ENCODE assay signal across 1 cellular context in the genomic region with DNA sequence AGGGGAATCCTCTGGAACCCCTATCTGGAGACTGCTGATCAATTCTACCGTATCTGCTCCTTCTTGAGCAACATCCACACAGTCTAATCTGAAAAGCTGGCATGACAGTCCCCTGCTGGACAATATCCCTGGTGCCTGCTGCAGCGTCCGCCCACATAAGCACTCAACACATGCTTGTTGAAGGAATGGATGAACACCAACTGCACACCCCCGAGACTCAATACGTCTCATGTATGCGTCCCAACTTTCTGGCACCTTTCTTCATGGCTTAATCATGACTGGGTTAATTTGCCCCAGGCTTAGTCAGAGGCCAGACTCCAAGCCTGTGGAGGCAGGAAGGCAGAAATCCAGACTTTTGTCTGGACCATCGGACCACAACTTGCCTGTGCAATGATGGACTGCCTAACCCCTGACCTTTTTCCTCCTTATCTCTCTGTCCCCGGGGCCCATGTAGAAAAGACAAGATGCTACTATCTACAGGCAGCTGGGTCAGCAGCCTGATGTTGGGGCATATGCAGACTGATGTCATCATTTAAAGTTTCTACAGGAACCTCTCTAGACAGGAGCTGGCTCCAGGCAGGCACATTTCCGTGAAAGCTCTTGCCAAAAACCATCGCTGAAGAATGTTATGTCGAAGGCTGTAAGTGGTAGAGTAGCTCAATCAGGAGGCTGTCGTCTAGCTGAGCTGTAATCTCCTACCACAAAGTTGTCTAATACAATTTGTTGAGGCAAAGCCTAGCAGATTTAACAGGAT.
TF ChIP-seq lines count a peak whose summit lies in the region.

No MANE protein-coding gene starts in this region.

TF ChIP-seq in HEK293, 187 proteins besides CTCF, POLR2A, EP300 and RAD21 (continued from another document):
- TF ChIP-seq, protein P1, sequence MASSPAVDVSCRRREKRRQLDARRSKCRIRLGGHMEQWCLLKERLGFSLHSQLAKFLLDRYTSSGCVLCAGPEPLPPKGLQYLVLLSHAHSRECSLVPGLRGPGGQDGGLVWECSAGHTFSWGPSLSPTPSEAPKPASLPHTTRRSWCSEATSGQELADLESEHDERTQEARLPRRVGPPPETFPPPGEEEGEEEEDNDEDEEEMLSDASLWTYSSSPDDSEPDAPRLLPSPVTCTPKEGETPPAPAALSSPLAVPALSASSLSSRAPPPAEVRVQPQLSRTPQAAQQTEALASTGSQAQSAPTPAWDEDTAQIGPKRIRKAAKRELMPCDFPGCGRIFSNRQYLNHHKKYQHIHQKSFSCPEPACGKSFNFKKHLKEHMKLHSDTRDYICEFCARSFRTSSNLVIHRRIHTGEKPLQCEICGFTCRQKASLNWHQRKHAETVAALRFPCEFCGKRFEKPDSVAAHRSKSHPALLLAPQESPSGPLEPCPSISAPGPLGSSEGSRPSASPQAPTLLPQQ (tag by site-specific recombination; IDR thresholded peaks at IDR 0.05), result no peak
- TF ChIP-seq ZFP69B (tag by site-specific recombination; IDR thresholded peaks at IDR 0.05) (no peak), ZNF76 (tag by site-specific recombination; IDR thresholded peaks at IDR 0.05; ENCODE audit: borderline replicate concordance, low read depth) (no peak), ZNF747 (tag by site-specific recombination; IDR thresholded peaks at IDR 0.05) (no peak), ZNF677 (tag by site-specific recombination; IDR thresholded peaks at IDR 0.05) (no peak)
